22 cellular contexts compared by ENCODE assay signal in the genomic region with DNA sequence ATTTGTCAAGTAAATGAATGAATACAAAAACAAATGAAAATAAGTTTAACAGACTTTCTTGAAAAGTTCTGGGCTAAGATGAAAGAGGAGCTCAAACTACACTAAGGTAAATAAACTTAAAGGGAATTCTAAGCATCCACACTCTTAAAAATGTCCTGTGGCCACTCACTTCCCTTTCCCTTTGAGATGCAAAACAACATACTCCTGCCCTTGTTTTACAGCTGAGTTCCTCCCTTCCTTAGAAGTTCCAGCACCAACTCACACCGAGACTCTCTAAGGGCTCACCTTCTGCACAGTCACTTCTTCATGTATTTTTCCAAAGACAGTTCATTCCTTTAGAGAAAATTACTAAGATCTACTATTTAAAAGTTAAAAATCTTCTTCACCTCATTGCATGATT.
"Had no signal": no experiment of that assay in that cellular context is flagged by ENCODE, and none has a peak within 500 bp of the region (broad histone marks: within the 10 kb centered on the region; RNA-seq: fewer than 3 reads in every experiment).

No MANE protein-coding gene starts in this region.

- H3K27ac Mint-ChIP-seq: activated CD4-positive, alpha-beta memory T cell treated with anti-CD3 and anti-CD28 coated beads for 36 hours; activated CD4-positive, alpha-beta T cell treated with anti-CD3 and anti-CD28 coated beads, Interleukin-2, amount 10 ng/mL, durations not matched to agents 7 days and 5 days; activated naive CD4-positive, alpha-beta T cell treated with anti-CD3 and anti-CD28 coated beads for 36 hours; activated naive CD8-positive, alpha-beta T cell; T-helper 1 cell treated with Interleukin-12 subunit alpha and Interleukin-12 subunit beta and Interleukin-4 antibody, amounts not matched to agents 30 μg/mL and 1 μg/mL, for 36 hours had no signal

- ATAC-seq: activated T-cell treated with anti-CD3 and anti-CD28 coated beads, Interleukin-2, amount 50 U/mL, for 4 hours; PC-3 had no signal

- H3K36me3 Mint-ChIP-seq: activated CD4-positive, alpha-beta memory T cell treated with anti-CD3 and anti-CD28 coated beads for 36 hours; activated naive CD8-positive, alpha-beta T cell had no signal

- H3K9me3 Mint-ChIP-seq: activated CD4-positive, alpha-beta memory T cell treated with anti-CD3 and anti-CD28 coated beads for 36 hours; activated CD4-positive, alpha-beta T cell treated with anti-CD3 and anti-CD28 coated beads, Interleukin-2, amount 10 ng/mL, durations not matched to agents 7 days and 5 days; activated naive CD4-positive, alpha-beta T cell treated with anti-CD3 and anti-CD28 coated beads for 36 hours; activated T-cell treated with anti-CD3 and anti-CD28 coated beads, Interleukin-2, amount 50 U/mL, for 4 hours; T-helper 1 cell treated with Interleukin-12 subunit alpha and Interleukin-12 subunit beta and Interleukin-4 antibody, amounts not matched to agents 30 μg/mL and 1 μg/mL, for 36 hours had no signal

- H3K27me3 Mint-ChIP-seq: activated CD4-positive, alpha-beta memory T cell treated with anti-CD3 and anti-CD28 coated beads for 36 hours; activated CD4-positive, alpha-beta T cell treated with anti-CD3 and anti-CD28 coated beads, Interleukin-2, amount 10 ng/mL, durations not matched to agents 7 days and 5 days; activated naive CD8-positive, alpha-beta T cell had no signal

- FAIRE-seq: RCC 7860 had no signal

- H3K4me1 Mint-ChIP-seq: activated CD4-positive, alpha-beta T cell treated with anti-CD3 and anti-CD28 coated beads, Interleukin-2, amount 10 ng/mL, durations not matched to agents 7 days and 5 days had no signal

- DNase-seq: activated CD4-positive, alpha-beta memory T cell treated with anti-CD3 and anti-CD28 coated beads for 36 hours; activated CD4-positive, alpha-beta T cell treated with anti-CD3 and anti-CD28 coated beads, Interleukin-2, amount 10 ng/mL, durations not matched to agents 7 days and 5 days; activated CD4-positive, CD25-positive, alpha-beta regulatory T cell; activated CD8-positive, alpha-beta memory T cell treated with anti-CD3 and anti-CD28 coated beads for 24 hours; activated gamma-delta T cell; activated naive CD4-positive, alpha-beta T cell treated with anti-CD3 and anti-CD28 coated beads for 36 hours; activated T-cell treated with anti-CD3 and anti-CD28 coated beads, Interleukin-2, amount 50 U/mL, for 4 hours; amygdala; brain microvascular endothelial cell; KG1; NCI-H1048; NCI-H1417; NCI-H1694; NCI-H2029; NCI-H446; NCI-H524; PC-3; SHP77 treated with DMSO at 0.1 percent for 48 hours had no signal

- H3K27me3 ChIP-seq: brain microvascular endothelial cell, cardiac muscle cell had no signal

- H3K4me3 Mint-ChIP-seq: activated CD4-positive, alpha-beta memory T cell treated with anti-CD3 and anti-CD28 coated beads for 36 hours; activated CD4-positive, alpha-beta T cell treated with anti-CD3 and anti-CD28 coated beads, Interleukin-2, amount 10 ng/mL, durations not matched to agents 7 days and 5 days; activated naive CD4-positive, alpha-beta T cell treated with anti-CD3 and anti-CD28 coated beads for 36 hours; activated naive CD8-positive, alpha-beta T cell; activated T-cell treated with anti-CD3 and anti-CD28 coated beads, Interleukin-2, amount 50 U/mL, for 4 hours; T-helper 1 cell treated with Interleukin-12 subunit alpha and Interleukin-12 subunit beta and Interleukin-4 antibody, amounts not matched to agents 30 μg/mL and 1 μg/mL, for 36 hours had no signal

- H3K27ac ChIP-seq: brain microvascular endothelial cell, cardiac muscle cell had no signal

- H3K4me3 ChIP-seq: cardiac muscle cell had no signal

- H3K36me3 ChIP-seq: brain microvascular endothelial cell, cardiac muscle cell had no signal
